ENCODE assay signal across 17 cellular contexts in the genomic region with DNA sequence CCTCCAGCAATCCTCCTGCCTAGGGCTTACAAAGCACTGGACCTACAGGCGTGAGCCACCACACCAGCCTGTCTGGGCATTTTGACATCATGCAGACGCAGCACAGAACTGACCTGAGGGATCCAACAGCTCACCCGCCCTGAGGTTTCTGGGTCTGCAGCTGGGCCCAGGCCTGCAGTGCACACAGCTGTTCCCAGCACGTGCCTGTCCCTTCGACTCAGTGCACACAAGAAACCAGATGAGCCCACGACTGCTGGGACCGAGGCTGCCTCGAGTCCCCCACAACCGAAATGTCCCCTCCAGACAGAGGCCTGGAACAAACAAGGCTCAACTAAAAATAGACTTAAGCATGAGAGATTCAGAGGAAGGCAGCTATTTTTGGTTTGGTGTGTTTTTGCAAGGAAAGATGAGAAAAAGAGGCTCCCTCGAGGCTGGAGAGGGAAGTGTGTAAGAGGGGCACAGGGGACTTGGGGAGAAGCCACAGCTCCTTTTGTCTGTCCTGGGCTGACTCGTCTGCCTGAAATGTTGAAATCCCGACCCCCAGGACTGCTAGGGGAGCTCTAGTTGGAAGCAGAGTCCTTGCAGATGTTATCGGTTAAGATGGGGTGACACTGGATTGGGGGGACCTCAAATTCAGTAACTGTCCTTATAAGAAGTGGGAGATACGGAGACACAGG.
"Had no signal": no experiment of that assay in that cellular context is flagged by ENCODE, and none has a peak within 500 bp of the region (broad histone marks: within the 10 kb centered on the region; RNA-seq: fewer than 3 reads in every experiment).

No MANE protein-coding gene starts in this region.

- H3K27me3 ChIP-seq: right lobe of liver had no signal

- H3K36me3 ChIP-seq: prostate gland, right lobe of liver, WERI-Rb-1 had no signal

- ATAC-seq: activated CD4-positive, alpha-beta T cell treated with anti-CD3 and anti-CD28 coated beads for 36 hours; activated CD8-positive, alpha-beta memory T cell treated with anti-CD3 and anti-CD28 coated beads, Interleukin-2, amount 10 ng/mL, durations not matched to agents 7 days and 5 days; foreskin keratinocyte; left colon; natural killer cell; right lobe of liver; T-helper 17 cell had no signal

- H3K27ac Mint-ChIP-seq: activated CD4-positive, alpha-beta memory T cell treated with anti-CD3 and anti-CD28 coated beads for 36 hours; activated CD4-positive, alpha-beta T cell treated with anti-CD3 and anti-CD28 coated beads for 36 hours; activated CD8-positive, alpha-beta memory T cell treated with anti-CD3 and anti-CD28 coated beads, Interleukin-2, amount 10 ng/mL, durations not matched to agents 7 days and 5 days; natural killer cell; T-helper 17 cell had no signal

- DNase-seq: activated CD4-positive, alpha-beta memory T cell treated with anti-CD3 and anti-CD28 coated beads for 36 hours; activated CD4-positive, alpha-beta T cell treated with anti-CD3 and anti-CD28 coated beads for 36 hours; activated CD8-positive, alpha-beta memory T cell treated with anti-CD3 and anti-CD28 coated beads, Interleukin-2, amount 10 ng/mL, durations not matched to agents 7 days and 5 days; activated naive CD4-positive, alpha-beta T cell treated with anti-CD3 and anti-CD28 coated beads, Interleukin-2, amount 50 U/mL, for 16 hours; activated T-cell treated with anti-CD3 and anti-CD28 coated beads, Interleukin-2, amount 50 U/mL, for 1 hour; central memory CD4-positive, alpha-beta T cell; effector CD8-positive, alpha-beta T cell; foreskin keratinocyte; left colon; natural killer cell; nucleus accumbens; stimulated activated CD4-positive, alpha-beta T cell treated with anti-CD3 and anti-CD28 coated beads, Interleukin-1b, Interleukin-23, amount 100 ng/mL, for 48 hours; T-helper 17 cell; WERI-Rb-1 had no signal

- H3K4me3 Mint-ChIP-seq: activated CD4-positive, alpha-beta memory T cell treated with anti-CD3 and anti-CD28 coated beads for 36 hours; activated CD4-positive, alpha-beta T cell treated with anti-CD3 and anti-CD28 coated beads for 36 hours; activated CD8-positive, alpha-beta memory T cell treated with anti-CD3 and anti-CD28 coated beads, Interleukin-2, amount 10 ng/mL, durations not matched to agents 7 days and 5 days; natural killer cell; T-helper 17 cell had no signal

- H3K27ac ChIP-seq: coronary artery, foreskin keratinocyte, prostate gland, right lobe of liver, WERI-Rb-1 had no signal

- H3K9me3 ChIP-seq: prostate gland, right lobe of liver had no signal

- H3K4me3 ChIP-seq: coronary artery, prostate gland, right lobe of liver had no signal

- H3K36me3 Mint-ChIP-seq: activated CD8-positive, alpha-beta memory T cell treated with anti-CD3 and anti-CD28 coated beads, Interleukin-2, amount 10 ng/mL, durations not matched to agents 7 days and 5 days; natural killer cell had no signal

- H3K4me1 Mint-ChIP-seq: activated CD4-positive, alpha-beta T cell treated with anti-CD3 and anti-CD28 coated beads for 36 hours; activated CD8-positive, alpha-beta memory T cell treated with anti-CD3 and anti-CD28 coated beads, Interleukin-2, amount 10 ng/mL, durations not matched to agents 7 days and 5 days; natural killer cell; T-helper 17 cell had no signal

- H3K4me1 ChIP-seq: foreskin keratinocyte, prostate gland, right lobe of liver had no signal
